30 cellular contexts compared by ENCODE assay signal in genomic region chr15:101568821-101569555, GRCh38.
"Had no signal": no experiment of that assay in that cellular context is flagged by ENCODE, and none has a peak within 500 bp of the region (broad histone marks: within the 10 kb centered on the region; RNA-seq: fewer than 3 reads in every experiment).

No MANE protein-coding gene starts in this region.

- H3K27me3 ChIP-seq: foreskin keratinocyte, ovary, thyroid gland had no signal

- ATAC-seq: activated CD8-positive, alpha-beta T cell treated with anti-CD3 and anti-CD28 coated beads for 36 hours; activated T-cell treated with anti-CD3 and anti-CD28 coated beads, Interleukin-2, amount 50 U/mL, for 4 hours; activated T-helper 17 cell treated with anti-CD3 and anti-CD28 coated beads, Interleukin-2, amount 50 U/mL, for 72 hours; esophagus mucosa; foreskin keratinocyte; heart right ventricle; left lung; lower lobe of right lung; natural killer cell treated with Interleukin-12 subunit alpha and Interleukin-12 subunit beta and Interleukin-15 and Interleukin-18, amount 100 ng/mL, for 72 hours; sciatic nerve; stimulated activated memory B cell treated with anti-CD40 and anti-IgM and Interleukin-4, amounts not matched to agents 10 μg/mL and 1 μg/mL and 100 μg/mL, for 72 hours had no signal

- H3K27ac ChIP-seq: foreskin keratinocyte, heart right ventricle, left lung, lower lobe of right lung, neutrophil, ovary, stomach, thyroid gland had no signal

- H3K36me3 Mint-ChIP-seq: natural killer cell treated with Interleukin-12 subunit alpha and Interleukin-12 subunit beta and Interleukin-15 and Interleukin-18, amount 100 ng/mL, for 72 hours; stimulated activated memory B cell treated with anti-CD40 and anti-IgM and Interleukin-4, amounts not matched to agents 10 μg/mL and 1 μg/mL and 100 μg/mL, for 72 hours had no signal

- H3K4me3 ChIP-seq: heart right ventricle, left lung, lower lobe of right lung, ovary, smooth muscle cell, stomach, thyroid gland had no signal

- DNase-seq: activated CD4-positive, alpha-beta T cell treated with anti-CD3 and anti-CD28 coated beads, Interleukin-2, amount 50 U/mL, for 1 hour; activated CD4-positive, CD25-positive, alpha-beta regulatory T cell treated with anti-CD3 and anti-CD28 coated beads, Interleukin-2, amount 50 U/mL, for 72 hours; activated CD8-positive, alpha-beta T cell treated with anti-CD3 and anti-CD28 coated beads for 36 hours; activated gamma-delta T cell treated with Interleukin-2 at 50 U/mL for 16 hours; activated naive CD4-positive, alpha-beta T cell treated with anti-CD3 and anti-CD28 coated beads, Interleukin-2, amount 50 U/mL, for 16 hours; activated T-cell treated with anti-CD3 and anti-CD28 coated beads, Interleukin-2, amount 50 U/mL, for 4 hours; amniotic stem cell; caudate nucleus; endodermal cell; foreskin keratinocyte; heart right ventricle; left lung; lower lobe of right lung; mesenchymal stem cell; ovary; stimulated activated CD4-positive, alpha-beta T cell treated with anti-CD3 and anti-CD28 coated beads, Interleukin-1b, Interleukin-23, amount 100 ng/mL, for 48 hours; stimulated activated CD4-positive, alpha-beta T cell treated with anti-CD3 and anti-CD28 coated beads, Interleukin-4, amount 100 ng/mL, for 4 hours; stimulated activated CD8-positive, alpha-beta memory T cell treated with anti-CD3 and anti-CD28 coated beads, Interleukin-4, amount 100 ng/mL, for 48 hours; stomach; T-helper 2 cell; thyroid gland had no signal

- H3K4me1 ChIP-seq: heart right ventricle, left lung, lower lobe of right lung, stomach, thyroid gland had no signal

- H3K4me3 Mint-ChIP-seq: activated CD8-positive, alpha-beta T cell treated with anti-CD3 and anti-CD28 coated beads for 36 hours; activated T-cell treated with anti-CD3 and anti-CD28 coated beads, Interleukin-2, amount 50 U/mL, for 4 hours; activated T-helper 17 cell treated with anti-CD3 and anti-CD28 coated beads, Interleukin-2, amount 50 U/mL, for 72 hours; dendritic cell treated with granulocyte-macrophage colony-stimulating factor and Interleukin-4, amounts not matched to agents 40 ng/mL and 50 ng/mL, for 4 days; endodermal cell; natural killer cell treated with Interleukin-12 subunit alpha and Interleukin-12 subunit beta and Interleukin-15 and Interleukin-18, amount 100 ng/mL, for 72 hours; stimulated activated memory B cell treated with anti-CD40 and anti-IgM and Interleukin-4, amounts not matched to agents 10 μg/mL and 1 μg/mL and 100 μg/mL, for 72 hours had no signal

- H3K9me3 ChIP-seq: heart right ventricle, left lung, lower lobe of right lung, neutrophil, ovary, stomach, thyroid gland had no signal

- H3K4me1 Mint-ChIP-seq: activated T-helper 17 cell treated with anti-CD3 and anti-CD28 coated beads, Interleukin-2, amount 50 U/mL, for 72 hours; endodermal cell; stimulated activated memory B cell treated with anti-CD40 and anti-IgM and Interleukin-4, amounts not matched to agents 10 μg/mL and 1 μg/mL and 100 μg/mL, for 72 hours had no signal

- H3K9me3 Mint-ChIP-seq: activated CD8-positive, alpha-beta T cell treated with anti-CD3 and anti-CD28 coated beads for 36 hours; activated T-cell treated with anti-CD3 and anti-CD28 coated beads, Interleukin-2, amount 50 U/mL, for 4 hours; activated T-helper 17 cell treated with anti-CD3 and anti-CD28 coated beads, Interleukin-2, amount 50 U/mL, for 72 hours; dendritic cell treated with granulocyte-macrophage colony-stimulating factor and Interleukin-4, amounts not matched to agents 40 ng/mL and 50 ng/mL, for 4 days; endodermal cell; natural killer cell treated with Interleukin-12 subunit alpha and Interleukin-12 subunit beta and Interleukin-15 and Interleukin-18, amount 100 ng/mL, for 72 hours had no signal

- H3K27ac Mint-ChIP-seq: activated CD8-positive, alpha-beta T cell treated with anti-CD3 and anti-CD28 coated beads for 36 hours; activated T-helper 17 cell treated with anti-CD3 and anti-CD28 coated beads, Interleukin-2, amount 50 U/mL, for 72 hours; dendritic cell treated with granulocyte-macrophage colony-stimulating factor and Interleukin-4, amounts not matched to agents 40 ng/mL and 50 ng/mL, for 4 days; endodermal cell; natural killer cell treated with Interleukin-12 subunit alpha and Interleukin-12 subunit beta and Interleukin-15 and Interleukin-18, amount 100 ng/mL, for 72 hours; progenitor cell of endocrine pancreas; stimulated activated memory B cell treated with anti-CD40 and anti-IgM and Interleukin-4, amounts not matched to agents 10 μg/mL and 1 μg/mL and 100 μg/mL, for 72 hours had no signal

- H3K36me3 ChIP-seq: heart right ventricle, left lung, lower lobe of right lung, neutrophil, ovary, stomach, thyroid gland had no signal

- H3K4me2 ChIP-seq: smooth muscle cell had no signal
